23 cellular contexts compared by ENCODE assay signal in the genomic region with DNA sequence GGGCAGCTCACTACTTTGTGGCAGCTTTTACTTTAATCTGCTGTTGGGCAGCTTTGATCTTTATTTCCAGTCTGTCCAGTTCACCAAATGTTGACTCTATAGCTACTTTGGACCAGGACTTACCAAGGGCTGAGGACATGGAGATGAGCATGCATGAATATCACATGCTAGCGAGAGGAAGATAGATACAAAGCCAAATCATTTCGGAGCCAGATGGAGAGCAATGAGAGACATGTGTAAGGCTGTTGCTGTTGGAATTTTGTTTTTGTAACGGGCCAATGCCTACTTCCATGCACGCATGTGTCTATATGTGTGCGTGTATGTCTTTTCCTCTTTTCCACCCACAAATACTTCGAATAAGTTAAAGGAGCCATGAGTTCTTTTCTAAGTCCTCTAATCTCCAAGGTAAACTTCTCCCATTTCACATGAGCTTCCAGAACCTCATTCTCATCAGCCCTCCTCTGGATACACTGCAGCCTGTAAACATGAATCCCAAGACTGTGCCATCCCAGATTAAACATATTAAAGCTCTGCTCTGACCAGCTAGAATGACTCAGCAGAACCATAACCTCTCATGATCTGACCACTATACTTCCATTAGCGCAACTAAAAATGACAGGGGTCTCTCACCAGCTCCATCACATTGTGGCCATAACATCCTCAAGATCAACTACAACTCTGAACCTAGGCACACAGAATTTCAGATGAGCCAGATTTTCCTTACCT.
"Had no signal": no experiment of that assay in that cellular context is flagged by ENCODE, and none has a peak within 500 bp of the region (broad histone marks: within the 10 kb centered on the region; RNA-seq: fewer than 3 reads in every experiment).

No MANE protein-coding gene starts in this region.

- H3K9me3 ChIP-seq: gastroesophageal sphincter, heart left ventricle, mucosa of descending colon, right atrium auricular region, suprapubic skin, transverse colon, vagina had no signal

- DNase-seq: activated B cell treated with CpG ODN at 0.5 μM for 24 hours; activated CD4-positive, alpha-beta memory T cell treated with anti-CD3 and anti-CD28 coated beads for 36 hours; activated CD4-positive, alpha-beta T cell treated with anti-CD3 and anti-CD28 coated beads for 4 hours; activated CD8-positive, alpha-beta memory T cell treated with anti-CD3 and anti-CD28 coated beads, Interleukin-2, amount 10 ng/mL, durations not matched to agents 7 days and 5 days; activated naive CD4-positive, alpha-beta T cell; activated naive CD8-positive, alpha-beta T cell treated with anti-CD3 and anti-CD28 coated beads, Interleukin-2, amount 10 ng/mL, durations not matched to agents 7 days and 5 days; brain microvascular endothelial cell; central memory CD4-positive, alpha-beta T cell; effector CD4-positive, alpha-beta T cell; heart left ventricle; kidney; left ventricle myocardium superior; naive B cell; small intestine; stimulated activated CD4-positive, alpha-beta T cell treated with anti-CD3 and anti-CD28 coated beads, Interleukin-15, amount 100 ng/mL, for 24 hours; stimulated activated CD4-positive, alpha-beta T cell treated with anti-CD3 and anti-CD28 coated beads, Interleukin-4, amount 100 ng/mL, for 1 hour; stimulated activated naive CD8-positive, alpha-beta T cell treated with anti-CD3 and anti-CD28 coated beads, Interleukin-15, amount 100 ng/mL, for 72 hours; transverse colon had no signal

- H3K4me1 ChIP-seq: suprapubic skin, transverse colon, vagina had no signal

- FAIRE-seq: kidney, small intestine had no signal

- H3K36me3 ChIP-seq: brain microvascular endothelial cell, gastroesophageal sphincter, heart left ventricle, right atrium auricular region, suprapubic skin, transverse colon, vagina had no signal

- H3K4me3 ChIP-seq: gastroesophageal sphincter, heart left ventricle, mucosa of descending colon, right atrium auricular region, suprapubic skin, transverse colon, vagina had no signal

- ATAC-seq: activated CD8-positive, alpha-beta memory T cell treated with anti-CD3 and anti-CD28 coated beads, Interleukin-2, amount 10 ng/mL, durations not matched to agents 7 days and 5 days; gastroesophageal sphincter; mucosa of descending colon; stimulated activated naive CD8-positive, alpha-beta T cell treated with anti-CD3 and anti-CD28 coated beads, Interleukin-15, amount 100 ng/mL, for 72 hours had no signal

- H3K27ac ChIP-seq: brain microvascular endothelial cell, gastroesophageal sphincter, suprapubic skin, transverse colon, vagina had no signal

- H3K27me3 ChIP-seq: brain microvascular endothelial cell, gastroesophageal sphincter, right atrium auricular region, transverse colon, vagina had no signal
